12 cellular contexts compared by ENCODE assay signal in genomic region chr20:3981132-3981452, GRCh38. TPM values are rescaled to one million over a fixed set of nuclear protein-coding genes. Genes with fewer than 3 reads are reported as not detected.
A peak's percentile ranks its signal among the peaks of the same experiment; 100 is the strongest.
DNase-seq lines count a peak whose midpoint lies in the region; ATAC-seq and TF ChIP-seq lines count a peak whose summit lies in the region.
"Had no signal": no experiment of that assay in that cellular context is flagged by ENCODE, and none has a peak within 500 bp of the region (broad histone marks: within the 10 kb centered on the region; RNA-seq: fewer than 3 reads in every experiment).

No MANE protein-coding gene starts in this region.

- TF ChIP-seq CTCF in left lung (IDR thresholded peaks at IDR 0.05) (no peak), thyroid gland (IDR thresholded peaks at IDR 0.05) (no peak)

- peak overlapping the region; percentile 78 to 82 for H3K27ac ChIP-seq in left lung
- peak overlapping the region in 2 of 3 donors; percentile 10 to 36 for H3K27ac ChIP-seq in thyroid gland

- H3K36me3 ChIP-seq in left lung (peaks cover 0 to 7% of the 10 kb centered on the region in 2 donors), thyroid gland (no peaks in the 10 kb centered on the region)
- H3K36me3 ChIP-seq: brain microvascular endothelial cell had no signal

- H3K4me1 ChIP-seq in left lung (peaks cover 7 to 18% of the 10 kb centered on the region in 2 donors), thyroid gland (no peaks in the 10 kb centered on the region)

- no peak for ATAC-seq in left lung
- no peak for ATAC-seq in esophagus mucosa

- no peaks in the 10 kb centered on the region for H3K27me3 ChIP-seq in left lung
- no peaks in the 10 kb centered on the region for H3K27me3 ChIP-seq in thyroid gland
- H3K27me3 ChIP-seq: brain microvascular endothelial cell had no signal

- H3K4me3 Mint-ChIP-seq in activated naive CD4-positive, alpha-beta T cell treated with anti-CD3 and anti-CD28 coated beads for 36 hours = no peak overlapping the region
- peak overlapping the region; percentile 76 for H3K4me3 Mint-ChIP-seq in activated CD4-positive, alpha-beta memory T cell treated with anti-CD3 and anti-CD28 coated beads, Interleukin-2, amount 10 ng/mL, durations not matched to agents 7 days and 5 days

- no peaks in the 10 kb centered on the region for H3K9me3 Mint-ChIP-seq in activated naive CD4-positive, alpha-beta T cell treated with anti-CD3 and anti-CD28 coated beads for 36 hours
- H3K9me3 Mint-ChIP-seq in activated CD4-positive, alpha-beta memory T cell treated with anti-CD3 and anti-CD28 coated beads, Interleukin-2, amount 10 ng/mL, durations not matched to agents 7 days and 5 days = no peaks in the 10 kb centered on the region

- no peak for DNase-seq in activated naive CD4-positive, alpha-beta T cell treated with anti-CD3 and anti-CD28 coated beads for 36 hours
- DNase-seq in activated naive CD4-positive, alpha-beta T cell treated with anti-CD3 and anti-CD28 coated beads, Interleukin-2, amount 50 U/mL, for 16 hours = no peak
- DNase-seq in activated CD4-positive, alpha-beta memory T cell treated with anti-CD3 and anti-CD28 coated beads, Interleukin-2, amount 10 ng/mL, durations not matched to agents 7 days and 5 days = no peak
- DNase-seq in left lung = no peak
- DNase-seq in thyroid gland = no peak
- DNase-seq in head of caudate nucleus = no peak
- no peak for DNase-seq in retina
- DNase-seq: activated CD4-positive, CD25-positive, alpha-beta regulatory T cell treated with anti-CD3 and anti-CD28 coated beads, Interleukin-2, amount 50 U/mL, for 72 hours; AML-193; midbrain had no signal

- peaks cover 20% of the 10 kb centered on the region for H3K4me1 Mint-ChIP-seq in activated naive CD4-positive, alpha-beta T cell treated with anti-CD3 and anti-CD28 coated beads for 36 hours (ENCODE audit: low read depth)
- peaks cover 22% of the 10 kb centered on the region for H3K4me1 Mint-ChIP-seq in activated CD4-positive, alpha-beta memory T cell treated with anti-CD3 and anti-CD28 coated beads, Interleukin-2, amount 10 ng/mL, durations not matched to agents 7 days and 5 days

- 72 to 78% methylated on average over 2 of the region's 2 CpGs for WGBS in thyroid gland, 2 donors

- no peak for TF ChIP-seq POLR2A in thyroid gland (IDR thresholded peaks at IDR 0.05)

- H3K36me3 Mint-ChIP-seq in activated naive CD4-positive, alpha-beta T cell treated with anti-CD3 and anti-CD28 coated beads for 36 hours (ENCODE audit: low read depth) = no peaks in the 10 kb centered on the region
- no peaks in the 10 kb centered on the region for H3K36me3 Mint-ChIP-seq in activated CD4-positive, alpha-beta memory T cell treated with anti-CD3 and anti-CD28 coated beads, Interleukin-2, amount 10 ng/mL, durations not matched to agents 7 days and 5 days (ENCODE audit: low read depth)

- H3K27me3 Mint-ChIP-seq in activated naive CD4-positive, alpha-beta T cell treated with anti-CD3 and anti-CD28 coated beads for 36 hours (ENCODE audit: low read depth) = no peaks in the 10 kb centered on the region
- H3K27me3 Mint-ChIP-seq in activated CD4-positive, alpha-beta memory T cell treated with anti-CD3 and anti-CD28 coated beads, Interleukin-2, amount 10 ng/mL, durations not matched to agents 7 days and 5 days = no peaks in the 10 kb centered on the region

- peak overlapping the region; percentile 83 for H3K27ac Mint-ChIP-seq in activated naive CD4-positive, alpha-beta T cell treated with anti-CD3 and anti-CD28 coated beads for 36 hours
- H3K27ac Mint-ChIP-seq in activated CD4-positive, alpha-beta memory T cell treated with anti-CD3 and anti-CD28 coated beads, Interleukin-2, amount 10 ng/mL, durations not matched to agents 7 days and 5 days = peak overlapping the region; percentile 90

- CTCF ChIA-PET in activated naive CD4-positive, alpha-beta T cell treated with anti-CD3 and anti-CD28 coated beads for 36 hours (lab: Charles Lee) = interaction anchor here (0.6 kb wide), 1 partner anchor 259 kb away, joined by 5 read pairs; no protein-coding TSS in a partner anchor
- CTCF ChIA-PET in activated CD4-positive, alpha-beta memory T cell treated with anti-CD3 and anti-CD28 coated beads, Interleukin-2, amount 10 ng/mL, durations not matched to agents 7 days and 5 days (lab: Charles Lee) = interaction anchor here (0.5 kb wide), 1 partner anchor 32 kb away, joined by 3 read pairs; no protein-coding TSS in a partner anchor

- POLR2A ChIA-PET in activated CD4-positive, alpha-beta memory T cell treated with anti-CD3 and anti-CD28 coated beads, Interleukin-2, amount 10 ng/mL, durations not matched to agents 7 days and 5 days (lab: Charles Lee) = interaction anchor here (0.9 kb wide), 1 partner anchor 9 kb away, joined by 3 read pairs; no protein-coding TSS in a partner anchor

- intact Hi-C loops in activated naive CD4-positive, alpha-beta T cell treated with anti-CD3 and anti-CD28 coated beads for 36 hours (cut with micrococcal nuclease) = loop anchor here (10.0 kb wide), 1 partner anchor 576 kb away; the partner anchor contains the start of gene DNAAF9
- intact Hi-C loops in left lung (cut with DNase I) (no loop called here), thyroid gland (cut with DNase I) (no loop called here), head of caudate nucleus (cut with DNase I) (no loop called here)

- no peaks in the 10 kb centered on the region for H3K9me3 ChIP-seq in left lung
- H3K9me3 ChIP-seq in thyroid gland = no peaks in the 10 kb centered on the region

- peak overlapping the region in 1 of 2 donors; percentile 29 for H3K4me3 ChIP-seq in left lung
- H3K4me3 ChIP-seq in thyroid gland (replicated peaks in 1 of 3) = no peak overlapping the region

RNA-seq across cellular contexts. Expression of gene RNF24, which starts 34.3 kb away (rescaled TPM):
- total RNA-seq in activated naive CD4-positive, alpha-beta T cell treated with anti-CD3 and anti-CD28 coated beads for 36 hours = 1 to 10 TPM; 2.9 to 3.8 TPM
- total RNA-seq in activated CD4-positive, alpha-beta memory T cell treated with anti-CD3 and anti-CD28 coated beads, Interleukin-2, amount 10 ng/mL, durations not matched to agents 7 days and 5 days = 10 to 100 TPM; 15.9 to 18.8 TPM
- 10 to 100 TPM; 27.4 to 46.2 TPM for total RNA-seq in left lung
- 10 to 100 TPM; 21.7 to 32.6 (median 30.9) TPM for total RNA-seq in thyroid gland
- 8.3 TPM for total RNA-seq in esophagus mucosa
